In genomic region chr2:102013200-102014040, GRCh38 we compare ENCODE assay signal across 18 cellular contexts. TPM values are rescaled to one million over a fixed set of nuclear protein-coding genes. Genes with fewer than 3 reads are reported as not detected.
DNase-seq lines count a peak whose midpoint lies in the region; ATAC-seq and TF ChIP-seq lines count a peak whose summit lies in the region.
"Had no signal": no experiment of that assay in that cellular context is flagged by ENCODE, and none has a peak within 500 bp of the region (broad histone marks: within the 10 kb centered on the region; RNA-seq: fewer than 3 reads in every experiment).

No MANE protein-coding gene starts in this region.

- peak; percentile 37 to 49 for ATAC-seq in activated CD4-positive, CD25-positive, alpha-beta regulatory T cell treated with anti-CD3 and anti-CD28 coated beads, Interleukin-2, amount 50 U/mL, for 24 hours
- ATAC-seq in HG03354 (IDR thresholded peaks at IDR 0.05; ENCODE audit: poor library complexity, severe bottlenecking, unreplicated experiment): no peak
- ATAC-seq: heart left ventricle had no signal

- no peak for DNase-seq in activated CD4-positive, CD25-positive, alpha-beta regulatory T cell treated with anti-CD3 and anti-CD28 coated beads, Interleukin-2, amount 50 U/mL, for 72 hours
- peak; percentile 36 for DNase-seq in stimulated activated CD4-positive, alpha-beta T cell treated with anti-CD3 and anti-CD28 coated beads, Interleukin-4, amount 100 ng/mL, for 24 hours
- DNase-seq in stimulated activated CD4-positive, alpha-beta T cell treated with anti-CD3 and anti-CD28 coated beads, Interleukin-4, amount 100 ng/mL, for 4 hours: no peak
- peak; percentile 45 for DNase-seq in fibroblast of pulmonary artery (ENCODE audit: low read depth)
- no peak for DNase-seq in mesenteric fat pad (ENCODE audit: low spot score)
- no peak for DNase-seq in tibial artery
- DNase-seq: 8988T, activated gamma-delta T cell treated with Interleukin-2 at 50 U/mL for 16 hours, Caco-2, heart left ventricle, immature natural killer cell, NCI-H1436, occipital lobe, OCI-M1 had no signal

- no peak overlapping the region for H3K4me3 ChIP-seq in fibroblast of pulmonary artery (replicated peaks; ENCODE audit: low read depth, low read length)
- H3K4me3 ChIP-seq in tibial artery: no peak overlapping the region
- H3K4me3 ChIP-seq: heart left ventricle had no signal

- no peak overlapping the region for H3K27ac ChIP-seq in tibial artery
- H3K27ac ChIP-seq: heart left ventricle, VCaP had no signal

- no peaks in the 10 kb centered on the region for H3K27me3 ChIP-seq in tibial artery
- H3K27me3 ChIP-seq: heart left ventricle had no signal

- H3K9me3 ChIP-seq in tibial artery: no peaks in the 10 kb centered on the region
- H3K9me3 ChIP-seq: Caco-2, heart left ventricle had no signal

- H3K4me1 ChIP-seq in tibial artery: no peaks in the 10 kb centered on the region
- H3K4me1 ChIP-seq: Caco-2 had no signal

- no peaks in the 10 kb centered on the region for H3K36me3 ChIP-seq in tibial artery
- H3K36me3 ChIP-seq: heart left ventricle had no signal

- intact Hi-C loops in tibial artery (cut with DNase I; ENCODE audit: low total_unique reads): no loop called here

- TF ChIP-seq CTCF in fibroblast of pulmonary artery (IDR thresholded peaks at IDR 0.05; ENCODE audit: low read length, missing control alignments) (no peak), tibial artery (IDR thresholded peaks at IDR 0.05) (no peak)

RNA-seq across cellular contexts. Expression of gene IL1R2, which starts 21.7 kb away (rescaled TPM):
- 101 TPM for total RNA-seq in mesenteric fat pad
- total RNA-seq: B cell, occipital lobe had no signal

Comparison
In these comparisons a context has a peak if more than half of its experiments do, and no peak if none do; other contexts are left out.
1. DNase-seq: peak in stimulated activated CD4-positive, alpha-beta T cell treated with anti-CD3 and anti-CD28 coated beads, Interleukin-4, amount 100 ng/mL, for 24 hours (single experiment) and fibroblast of pulmonary artery (single experiment); none in activated CD4-positive, CD25-positive, alpha-beta regulatory T cell treated with anti-CD3 and anti-CD28 coated beads, Interleukin-2, amount 50 U/mL, for 72 hours (single experiment), stimulated activated CD4-positive, alpha-beta T cell treated with anti-CD3 and anti-CD28 coated beads, Interleukin-4, amount 100 ng/mL, for 4 hours (0 of 2), mesenteric fat pad (single experiment) and tibial artery (0 of 2).